8 cellular contexts compared by ENCODE assay signal in the genomic region with DNA sequence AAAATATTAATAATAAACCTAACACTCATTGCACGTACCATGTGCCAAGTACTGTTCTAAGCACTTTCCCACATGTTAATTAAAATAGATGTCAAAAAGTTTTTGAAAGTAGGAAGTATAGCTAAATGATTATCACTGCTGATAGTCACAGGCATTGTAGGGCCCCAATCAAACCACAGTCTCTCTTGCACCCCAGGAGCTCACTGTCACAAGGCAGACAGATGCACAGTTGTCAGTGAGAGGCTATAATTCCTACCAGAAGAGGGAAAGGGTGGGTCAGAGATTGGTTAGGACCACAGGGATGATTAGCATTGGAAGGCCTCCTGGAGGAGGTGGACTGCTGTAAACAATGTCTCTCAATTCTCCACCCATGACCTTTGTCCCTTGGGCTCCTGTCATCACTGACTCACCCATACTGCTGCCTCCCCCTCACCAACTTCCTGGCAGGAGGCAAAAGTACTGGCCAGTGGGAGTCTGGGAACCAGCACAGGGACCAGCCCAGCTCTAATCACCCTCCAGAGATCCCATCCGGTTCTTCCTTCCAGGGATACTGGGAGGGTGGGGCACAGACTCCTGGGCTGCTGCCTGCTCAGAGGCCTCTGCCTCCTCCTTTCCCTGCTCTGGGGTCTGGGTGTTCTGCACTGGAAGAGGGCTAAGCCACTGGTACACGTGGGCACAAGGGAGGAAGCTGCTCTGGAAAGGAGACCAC. TPM values are rescaled to one million over a fixed set of nuclear protein-coding genes. Genes with fewer than 3 reads are reported as not detected.
DNase-seq lines count a peak whose midpoint lies in the region; TF ChIP-seq lines count a peak whose summit lies in the region.

No MANE protein-coding gene starts in this region.

- peak in 3 of 6 experiments; percentile 29 to 36 (median 33) for TF ChIP-seq CTCF in Peyer's patch (IDR thresholded peaks at IDR 0.05)
- no peak for TF ChIP-seq CTCF in type B pancreatic cell (conservative IDR thresholded peaks at IDR 0.05)

- no peaks in the 10 kb centered on the region for H3K36me3 ChIP-seq in Peyer's patch

- peak overlapping the region; percentile 92 for H3K4me3 Mint-ChIP-seq in activated naive CD4-positive, alpha-beta T cell treated with anti-CD3 and anti-CD28 coated beads for 36 hours
- peak overlapping the region; percentile 94 for H3K4me3 Mint-ChIP-seq in type B pancreatic cell

- H3K36me3 Mint-ChIP-seq in activated naive CD4-positive, alpha-beta T cell treated with anti-CD3 and anti-CD28 coated beads for 36 hours (ENCODE audit: low read depth), result no peaks in the 10 kb centered on the region
- no peaks in the 10 kb centered on the region for H3K36me3 Mint-ChIP-seq in type B pancreatic cell

- CTCF ChIA-PET in activated naive CD4-positive, alpha-beta T cell treated with anti-CD3 and anti-CD28 coated beads for 36 hours (lab: Charles Lee), result interaction anchor here (0.6 to 17.3 kb wide), 8 partner anchors 10 to 305 kb away, joined by 3 to 636 read pairs (median 12); a partner anchor contains a TSS

- H3K27me3 Mint-ChIP-seq in activated naive CD4-positive, alpha-beta T cell treated with anti-CD3 and anti-CD28 coated beads for 36 hours (ENCODE audit: low read depth), result no peaks in the 10 kb centered on the region
- H3K27me3 Mint-ChIP-seq in type B pancreatic cell, result no peaks in the 10 kb centered on the region

- H3K4me1 Mint-ChIP-seq in activated naive CD4-positive, alpha-beta T cell treated with anti-CD3 and anti-CD28 coated beads for 36 hours (ENCODE audit: low read depth), result peaks cover 44% of the 10 kb centered on the region
- H3K4me1 Mint-ChIP-seq in type B pancreatic cell (ENCODE audit: unreplicated experiment), result peaks cover 30% of the 10 kb centered on the region

- no peaks in the 10 kb centered on the region for H3K27me3 ChIP-seq in Peyer's patch

- peak; percentile 70 to 95 for TF ChIP-seq POLR2A in Peyer's patch (IDR thresholded peaks at IDR 0.05)

- peak overlapping the region in 3 of 4 donors; percentile 64 to 79 (median 72) for H3K4me3 ChIP-seq in Peyer's patch

- peak overlapping the region; percentile 97 for H3K27ac Mint-ChIP-seq in activated naive CD4-positive, alpha-beta T cell treated with anti-CD3 and anti-CD28 coated beads for 36 hours
- H3K27ac Mint-ChIP-seq in type B pancreatic cell, result peak overlapping the region; percentile 94

- peak; percentile 43 for DNase-seq in activated naive CD4-positive, alpha-beta T cell treated with anti-CD3 and anti-CD28 coated beads for 36 hours
- no peak for DNase-seq in activated naive CD4-positive, alpha-beta T cell treated with Interleukin-2 at 50 U/mL for 16 hours
- DNase-seq in Peyer's patch (peak in 2 of 3 donors; percentile 86 to 91), dedifferentiated amniotic fluid mesenchymal stem cell (ENCODE audit: extremely low spot score) (peak; percentile 70), lung microvascular endothelial cell (ENCODE audit: low read depth in 2 of 2) (peak; percentile 79 to 96), type B pancreatic cell (ENCODE audit: extremely low spot score, unreplicated experiment) (no peak), pons (ENCODE audit: low spot score) (no peak), OCI-M2 (lab: John Stamatoyannopoulos, UW; ENCODE audit: unreplicated experiment) (no peak)

- peaks cover 9 to 64% (median 56%) of the 10 kb centered on the region in 4 donors for H3K4me1 ChIP-seq in Peyer's patch

- peak overlapping the region; percentile 98 to 100 (median 99) for H3K27ac ChIP-seq in Peyer's patch

- no peaks in the 10 kb centered on the region for H3K9me3 ChIP-seq in Peyer's patch

- intact Hi-C loops in activated naive CD4-positive, alpha-beta T cell treated with anti-CD3 and anti-CD28 coated beads for 36 hours (cut with micrococcal nuclease), result loop anchor here (1.0 to 5.0 kb wide), 3 partner anchors 48 to 303 kb away; a partner anchor contains a TSS

- H3K9me3 Mint-ChIP-seq in activated naive CD4-positive, alpha-beta T cell treated with anti-CD3 and anti-CD28 coated beads for 36 hours, result no peaks in the 10 kb centered on the region
- H3K9me3 Mint-ChIP-seq in type B pancreatic cell, result no peaks in the 10 kb centered on the region

RNA-seq across cellular contexts. Expression of a gene that starts 1.1 kb away (rescaled TPM):
- total RNA-seq in activated naive CD4-positive, alpha-beta T cell treated with anti-CD3 and anti-CD28 coated beads for 36 hours, result 10 to 100 TPM; 40.7 to 42.0 TPM
- 100 to 1,000 TPM in 3 of 4 donors, 10 to 100 TPM in 1; 74.3 to 329 (median 272) TPM for total RNA-seq in Peyer's patch
- total RNA-seq in lung microvascular endothelial cell, result 27.7 and 33.5 TPM in 2 replicates
- total RNA-seq in type B pancreatic cell (ENCODE audit: low replicate concordance), result 15.0 and 29.4 TPM in 2 replicates

RNA-seq across cellular contexts. Expression of a gene that starts 18.9 kb away (rescaled TPM):
- not detected for total RNA-seq in activated naive CD4-positive, alpha-beta T cell treated with anti-CD3 and anti-CD28 coated beads for 36 hours
- total RNA-seq in Peyer's patch (10 to 100 TPM in 2 of 4 donors, 1 to 10 TPM in 2; 1.2 to 14.9 (median 7.5) TPM), lung microvascular endothelial cell (1.2 and 1.5 TPM in 2 replicates), type B pancreatic cell (ENCODE audit: low replicate concordance) (3.2 and 6.7 TPM in 2 replicates)

RNA-seq across cellular contexts. Expression of a gene that starts 37.3 kb away (rescaled TPM):
- total RNA-seq in activated naive CD4-positive, alpha-beta T cell treated with anti-CD3 and anti-CD28 coated beads for 36 hours, result 10 to 100 TPM; 29.5 to 30.7 TPM
- 10 to 100 TPM; 37.0 to 73.4 (median 61.6) TPM for total RNA-seq in Peyer's patch
- total RNA-seq in lung microvascular endothelial cell, result 3.0 and 3.5 TPM in 2 replicates
- 29.5 and 41.2 TPM in 2 replicates for total RNA-seq in type B pancreatic cell (ENCODE audit: low replicate concordance)

RNA-seq across cellular contexts. Expression of a gene that starts 47.2 kb away (rescaled TPM):
- total RNA-seq in activated naive CD4-positive, alpha-beta T cell treated with anti-CD3 and anti-CD28 coated beads for 36 hours, result 100 to 1,000 TPM; 202 to 204 TPM
- total RNA-seq in Peyer's patch (100 to 1,000 TPM; 156 to 213 (median 177) TPM), lung microvascular endothelial cell (217 TPM in 2 replicates), type B pancreatic cell (ENCODE audit: low replicate concordance) (137 TPM in 2 replicates)

RNA-seq across cellular contexts. Expression of a gene that starts 49.4 kb away (rescaled TPM):
- total RNA-seq in activated naive CD4-positive, alpha-beta T cell treated with anti-CD3 and anti-CD28 coated beads for 36 hours, result 10 to 100 TPM; 73.7 to 81.4 TPM
- 10 to 100 TPM in 2 of 4 donors, 1 to 10 TPM in 2; 5.6 to 53.6 (median 9.3) TPM for total RNA-seq in Peyer's patch
- total RNA-seq in lung microvascular endothelial cell, result under 0.01 TPM in 1 of 2 replicates, not detected in the other
- total RNA-seq in type B pancreatic cell (ENCODE audit: low replicate concordance), result 0.87 TPM in 1 of 2 replicates, not detected in the other

Comparison
In these comparisons a context has a peak if more than half of its experiments do, and no peak if none do; other contexts are left out.
1. DNase-seq: peak in activated naive CD4-positive, alpha-beta T cell treated with anti-CD3 and anti-CD28 coated beads for 36 hours (single experiment), Peyer's patch (2 of 3), dedifferentiated amniotic fluid mesenchymal stem cell (single experiment) and lung microvascular endothelial cell (2 of 2); none in activated naive CD4-positive, alpha-beta T cell treated with Interleukin-2 at 50 U/mL for 16 hours (single experiment), type B pancreatic cell (single experiment), pons (single experiment) and OCI-M2 (single experiment).